ENCODE assay signal across 8 cellular contexts in the genomic region with DNA sequence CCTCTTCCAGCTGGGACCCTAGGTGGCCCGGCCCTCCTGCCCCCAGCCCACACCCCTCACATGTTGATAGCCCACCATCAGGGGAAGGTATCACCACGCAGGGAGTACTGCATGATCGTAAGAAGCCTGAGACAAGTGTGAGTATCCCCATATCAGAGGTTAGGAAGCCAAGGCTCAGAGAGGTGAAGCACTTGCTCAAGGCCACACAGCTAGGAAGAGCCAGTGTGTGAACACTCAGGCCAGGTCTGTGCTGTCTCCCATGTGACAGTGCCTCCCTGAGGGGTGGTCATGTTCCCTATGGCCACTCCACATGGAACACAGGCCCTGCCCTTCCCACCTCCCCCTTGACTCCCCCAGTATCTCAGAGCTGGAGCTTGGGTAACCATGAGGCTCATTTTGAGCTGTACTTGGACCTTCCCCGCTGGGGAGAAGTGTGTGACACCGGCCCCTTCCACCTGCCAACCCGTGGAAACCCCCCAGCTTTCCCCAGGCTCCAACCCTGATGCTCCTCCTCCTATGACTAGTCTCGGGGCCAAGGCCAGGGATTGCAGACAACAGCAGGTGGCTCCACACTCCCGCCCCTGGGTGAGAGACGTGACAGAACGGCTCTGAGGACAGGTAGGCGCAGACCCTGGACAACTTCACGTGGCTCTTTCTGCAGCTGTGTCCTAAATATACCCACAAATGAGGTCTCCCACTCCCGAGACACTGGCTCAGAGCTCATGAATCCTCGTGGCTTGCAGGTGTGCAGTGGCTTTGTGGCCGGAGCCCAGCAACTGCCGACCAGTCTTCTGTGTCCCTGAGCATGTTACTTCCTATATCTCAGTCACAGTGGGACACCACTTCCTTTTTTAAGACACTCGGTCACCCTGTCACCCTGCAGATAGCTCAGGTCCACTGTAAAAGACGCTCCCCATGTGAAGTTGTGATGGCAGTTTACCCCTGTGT. TPM values are rescaled to one million over a fixed set of nuclear protein-coding genes. Genes with fewer than 3 reads are reported as not detected.
A peak's percentile ranks its signal among the peaks of the same experiment; 100 is the strongest.
DNase-seq lines count a peak whose midpoint lies in the region; ATAC-seq and TF ChIP-seq lines count a peak whose summit lies in the region.

No MANE protein-coding gene starts in this region.

- H3K36me3 Mint-ChIP-seq in IgD-negative memory B cell = peaks cover 2% of the 10 kb centered on the region
- no peaks in the 10 kb centered on the region for H3K36me3 Mint-ChIP-seq in activated naive CD4-positive, alpha-beta T cell treated with anti-CD3 and anti-CD28 coated beads, Interleukin-2, amount 50 U/mL, for 72 hours

- H3K4me3 Mint-ChIP-seq in IgD-negative memory B cell = peak overlapping the region; percentile 4 to 89 (median 79)

- H3K27me3 Mint-ChIP-seq in IgD-negative memory B cell = peaks cover 2% of the 10 kb centered on the region

- TF ChIP-seq CTCF in omental fat pad (IDR thresholded peaks at IDR 0.05) = no peak

- H3K4me1 Mint-ChIP-seq in IgD-negative memory B cell = peaks cover 12 to 18% (median 13%) of the 10 kb centered on the region in 3 donors

- H3K27ac Mint-ChIP-seq in IgD-negative memory B cell = peak overlapping the region; percentile 7 to 87 (median 7)
- H3K27ac Mint-ChIP-seq in activated naive CD4-positive, alpha-beta T cell treated with anti-CD3 and anti-CD28 coated beads, Interleukin-2, amount 50 U/mL, for 72 hours = no peak overlapping the region

- peak; percentile 33 to 58 for DNase-seq in activated naive CD4-positive, alpha-beta T cell treated with anti-CD3 and anti-CD28 coated beads, Interleukin-2, amount 50 U/mL, for 72 hours (ENCODE audit: low spot score in 2 of 2)
- peak; percentile 25 for DNase-seq in stimulated activated CD4-positive, alpha-beta T cell treated with anti-CD3 and anti-CD28 coated beads, Interleukin-4, amount 100 ng/mL, for 1 hour
- DNase-seq in COR-L47 (lab: John Stamatoyannopoulos, UW) (no peak), NCI-H774 (lab: John Stamatoyannopoulos, UW) (no peak), omental fat pad (ENCODE audit: low spot score) (no peak)

- ATAC-seq in GM18499 (IDR thresholded peaks at IDR 0.05; ENCODE audit: insufficient read depth, unreplicated experiment) (peak; percentile 68), GM21423 (IDR thresholded peaks at IDR 0.05; ENCODE audit: unreplicated experiment) (peak; percentile 81), omental fat pad (ENCODE audit: low FRiP score) (no peak)
- ATAC-seq in activated naive CD4-positive, alpha-beta T cell treated with anti-CD3 and anti-CD28 coated beads, Interleukin-2, amount 50 U/mL, for 72 hours = peak; percentile 86 to 96

- peaks cover 0 to 3% (median 0%) of the 10 kb centered on the region in 3 donors for H3K9me3 Mint-ChIP-seq in IgD-negative memory B cell
- H3K9me3 Mint-ChIP-seq in activated naive CD4-positive, alpha-beta T cell treated with anti-CD3 and anti-CD28 coated beads, Interleukin-2, amount 50 U/mL, for 72 hours = no peaks in the 10 kb centered on the region

RNA-seq across cellular contexts. Expression of a gene that starts 55.3 kb away (rescaled TPM):
- 0.11 TPM for polyA plus RNA-seq in IgD-negative memory B cell
- 1 to 10 TPM in 1 of 2 donors, under 1 TPM in 1; 0.20 to 2.2 TPM for total RNA-seq in activated naive CD4-positive, alpha-beta T cell treated with anti-CD3 and anti-CD28 coated beads, Interleukin-2, amount 50 U/mL, for 72 hours
- 1 to 10 TPM; 2.2 to 4.3 (median 2.5) TPM for total RNA-seq in omental fat pad

Comparison
In these comparisons a context has a peak if more than half of its experiments do, and no peak if none do; other contexts are left out.
1. H3K27ac Mint-ChIP-seq: peak in IgD-negative memory B cell (3 of 3); none in activated naive CD4-positive, alpha-beta T cell treated with anti-CD3 and anti-CD28 coated beads, Interleukin-2, amount 50 U/mL, for 72 hours (0 of 2).
2. DNase-seq: peak in activated naive CD4-positive, alpha-beta T cell treated with anti-CD3 and anti-CD28 coated beads, Interleukin-2, amount 50 U/mL, for 72 hours (2 of 2) and stimulated activated CD4-positive, alpha-beta T cell treated with anti-CD3 and anti-CD28 coated beads, Interleukin-4, amount 100 ng/mL, for 1 hour (single experiment); none in COR-L47 (single experiment), NCI-H774 (single experiment) and omental fat pad (single experiment).